Comparison of ENCODE assay signal across 33 cellular contexts in the genomic region with DNA sequence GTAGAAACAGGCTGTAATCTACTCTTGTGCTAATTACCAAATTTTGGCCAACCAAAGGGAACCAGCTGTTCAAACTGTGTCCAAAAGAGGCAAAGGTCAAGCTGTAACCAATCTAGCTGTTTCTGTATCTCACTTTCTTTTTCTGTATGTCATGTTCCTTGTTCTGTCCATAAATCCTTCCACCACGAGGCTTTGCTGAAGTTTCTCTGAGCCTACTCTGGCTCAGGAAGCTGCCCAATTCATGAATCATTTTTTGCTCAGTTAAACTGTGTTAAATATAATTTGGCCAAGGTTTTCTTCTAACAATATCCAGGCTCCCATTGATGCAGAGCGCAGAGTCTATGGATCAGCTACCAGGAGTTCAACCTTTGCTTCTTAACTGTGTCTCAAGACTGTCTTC.
"Had no signal": no experiment of that assay in that cellular context is flagged by ENCODE, and none has a peak within 500 bp of the region (broad histone marks: within the 10 kb centered on the region; RNA-seq: fewer than 3 reads in every experiment).

No MANE protein-coding gene starts in this region.

- DNase-seq: Kasumi-1, MG63, NCI-H1048, NCI-H1092 treated with DMSO at 0.1 percent for 48 hours, NCI-H1105 treated with DMSO at 0.1 percent for 48 hours, NCI-H1417, NCI-H1436, NCI-H146, NCI-H1694, NCI-H187, NCI-H1930, NCI-H2029 treated with DMSO at 0.1 percent for 48 hours, NCI-H2081 treated with DMSO at 0.1 percent for 48 hours, NCI-H2107, NCI-H2171, NCI-H226, NCI-H446 treated with DMSO at 0.1 percent for 48 hours, NCI-H510A, NCI-H524, NCI-H526, NCI-H69, NCI-H748 treated with DMSO at 0.1 percent for 48 hours, NCI-H82, PC-9, SHP77, SIG-M5, SJCRH30 had no signal

- H2AFZ ChIP-seq: PC-9 had no signal

- ATAC-seq: Panc1, Right ventricle myocardium inferior, SK-N-SH treated with all-trans-retinoic acid at 6 μM for 48 hours had no signal

- H3K4me3 ChIP-seq: MG63, PC-9, SJCRH30, SK-N-MC had no signal

- H3K27me3 ChIP-seq: MG63, SJCRH30 had no signal

- H3K4me1 ChIP-seq: SJCRH30 had no signal

- H3K4me2 ChIP-seq: PC-9 had no signal

- H3K9me3 ChIP-seq: MG63, SJCRH30 had no signal

- H3K36me3 ChIP-seq: MG63, SJCRH30 had no signal

- H3K27ac ChIP-seq: PC-9, RWPE1, SJCRH30, SK-N-MC had no signal

- FAIRE-seq: RCC 7860 had no signal
